In genomic region chr2:96027725-96028325, GRCh38 we compare ENCODE assay signal across 2 cellular contexts. TPM values are rescaled to one million over a fixed set of nuclear protein-coding genes. Genes with fewer than 3 reads are reported as not detected.
"Had no signal": no experiment of that assay in that cellular context is flagged by ENCODE, and none has a peak within 500 bp of the region (broad histone marks: within the 10 kb centered on the region; RNA-seq: fewer than 3 reads in every experiment).

No MANE protein-coding gene starts in this region.

RNA-seq across cellular contexts. Expression of gene GPAT2, which starts 6.9 kb away (rescaled TPM):
- total RNA-seq: H4, HT1080 had no signal
